ENCODE assay signal across 8 cellular contexts in genomic region chr1:38873027-38873969, GRCh38. TPM values are rescaled to one million over a fixed set of nuclear protein-coding genes. Genes with fewer than 3 reads are reported as not detected.
DNase-seq lines count a peak whose midpoint lies in the region; ATAC-seq, FAIRE-seq and TF ChIP-seq lines count a peak whose summit lies in the region.

A gene with protein sequence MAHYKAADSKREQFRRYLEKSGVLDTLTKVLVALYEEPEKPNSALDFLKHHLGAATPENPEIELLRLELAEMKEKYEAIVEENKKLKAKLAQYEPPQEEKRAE (minus strand): TSS chr1:38873348. CDS start chr1:38873305, 43 bp downstream.

- H3K4me3 ChIP-seq in kidney (ENCODE audit: low read length in 2 of 2) = peak within 1 kb of the TSS; percentile 88 to 94

- no peaks in the 10 kb centered on the region for H3K9me3 ChIP-seq in kidney (ENCODE audit: control insufficient read depth in 1 of 2, low read length in 2 of 2)

- intact Hi-C loops in kidney (cut with DNase I) = no loop called here

- peaks cover 9 to 10% of the 10 kb centered on the region in 2 donors for H3K4me1 ChIP-seq in kidney (ENCODE audit: control insufficient read depth in 1 of 2, insufficient read depth in 1 of 2, low read depth in 1 of 2, low read length in 2 of 2)

- ATAC-seq in HG03432 (IDR thresholded peaks at IDR 0.05; ENCODE audit: unreplicated experiment) = peak; percentile 94

- no peaks in the 10 kb centered on the region for H3K9me3 Mint-ChIP-seq in chondrocyte (ENCODE audit: low read depth)

- DNase-seq in AG20443 (ENCODE audit: low spot score) (peak; percentile 100), NCI-H510A (lab: John Stamatoyannopoulos, UW) (peak; percentile 100), chondrocyte (ENCODE audit: low spot score) (peak; percentile 97), kidney (peak; percentile 99)
- DNase-seq in activated CD4-positive, alpha-beta T cell treated with anti-CD3 and anti-CD28 coated beads for 1 hour = peak; percentile 97
- DNase-seq in stimulated activated CD4-positive, alpha-beta T cell treated with anti-CD3 and anti-CD28 coated beads, Interleukin-15, amount 100 ng/mL, for 24 hours = peak; percentile 96

- H3K4me3 Mint-ChIP-seq in chondrocyte (ENCODE audit: unreplicated experiment) = peak within 1 kb of the TSS; percentile 93

- peak; percentile 26 for TF ChIP-seq CTCF in chondrocyte (IDR thresholded peaks at IDR 0.05)
- peak; percentile 7 for TF ChIP-seq CTCF in kidney (IDR thresholded peaks at IDR 0.05; ENCODE audit: borderline replicate concordance, extremely low read depth, insufficient read depth)

- peak within 1 kb of the TSS; percentile 77 to 83 for H3K9ac ChIP-seq in kidney (ENCODE audit: low read length in 2 of 2)

- no peaks in the 10 kb centered on the region for H3K36me3 Mint-ChIP-seq in chondrocyte (ENCODE audit: low read depth)

- H3K27ac Mint-ChIP-seq in chondrocyte (ENCODE audit: unreplicated experiment) = peak within 1 kb of the TSS; percentile 81

- no peak for FAIRE-seq in kidney (lab: Jason Lieb, UNC)

- peak; percentile 78 for TF ChIP-seq POLR2A in GM19099 (IDR thresholded peaks at IDR 0.05; ENCODE audit: extremely low read depth, insufficient read length, low read depth)

- peaks cover 35% of the 10 kb centered on the region for H3K4me1 Mint-ChIP-seq in chondrocyte (ENCODE audit: low read depth)

- H3K27me3 Mint-ChIP-seq in chondrocyte (ENCODE audit: low read depth) = no peaks in the 10 kb centered on the region

- no peaks in the 10 kb centered on the region for H3K36me3 ChIP-seq in kidney (ENCODE audit: control insufficient read depth in 1 of 2, insufficient read depth in 2 of 2, low read length in 2 of 2)

- peak within 1 kb of the TSS in 1 of 2 donors; percentile 36 for H3K27ac ChIP-seq in kidney (ENCODE audit: low read depth in 2 of 2, low read length in 2 of 2)

RNA-seq across cellular contexts. Expression of the gene that starts here (rescaled TPM):
- total RNA-seq in chondrocyte (6.1 to 13.7 TPM (median 6.1 TPM) in 3 replicates), kidney (31.1 TPM)
- polyA plus RNA-seq in kidney (ENCODE audit: insufficient read depth, low read depth, low replicate concordance) = 20.6 TPM
